In genomic region chr3:188956839-188957489, GRCh38 we compare ENCODE assay signal across 9 cellular contexts.
DNase-seq lines count a peak whose midpoint lies in the region; ATAC-seq and TF ChIP-seq lines count a peak whose summit lies in the region.
"Had no signal": no experiment of that assay in that cellular context is flagged by ENCODE, and none has a peak within 500 bp of the region (broad histone marks: within the 10 kb centered on the region; RNA-seq: fewer than 3 reads in every experiment).

No MANE protein-coding gene starts in this region.

- no peak overlapping the region for H2BK120ac ChIP-seq in H9 (ENCODE audit: low read depth, low read length, poor library complexity, severe bottlenecking)

- no peak overlapping the region for H4K91ac ChIP-seq in H9 (ENCODE audit: insufficient read length, low read depth, low read length)

- H2BK20ac ChIP-seq in H9 (ENCODE audit: low read depth, low read length, poor library complexity, severe bottlenecking) = no peak overlapping the region

- H3K9me3 Mint-ChIP-seq in H9 = no peaks in the 10 kb centered on the region
- H3K9me3 Mint-ChIP-seq: IgD-negative memory B cell had no signal

- H3K27ac ChIP-seq in H9 (ENCODE audit: insufficient read length, low read depth, low read length) (no peak overlapping the region), colonic mucosa (no peak overlapping the region)

- H2BK15ac ChIP-seq in H9 (ENCODE audit: low read depth, low read length) = no peak overlapping the region

- H3K4me3 Mint-ChIP-seq in H9 = no peak overlapping the region
- H3K4me3 Mint-ChIP-seq: IgD-negative memory B cell had no signal

- no peak overlapping the region for H3T11ph ChIP-seq in H9 (ENCODE audit: low read length)

- H3K4me3 ChIP-seq in NT2/D1 (ENCODE audit: insufficient read length, low read depth) (no peak overlapping the region), colonic mucosa (no peak overlapping the region)

- intact Hi-C loops in colonic mucosa (cut with DNase I) = loop anchor here (2.0 to 10.0 kb wide), 2 partner anchors 902 to 1216 kb away; no protein-coding TSS in a partner anchor

- ATAC-seq in HG03378 (IDR thresholded peaks at IDR 0.05; ENCODE audit: unreplicated experiment) (no peak), HG03280 (IDR thresholded peaks at IDR 0.05; ENCODE audit: unreplicated experiment) (no peak)

- H3K18ac ChIP-seq in H9 (ENCODE audit: insufficient read length, low read depth, low read length) = no peak overlapping the region

- H3K14ac ChIP-seq in H9 (ENCODE audit: insufficient read depth, low read length) = no peak overlapping the region

- H2BK5ac ChIP-seq in H9 (ENCODE audit: insufficient read length, low read length) = no peak overlapping the region

- no peak overlapping the region for H2AK5ac ChIP-seq in H9 (ENCODE audit: insufficient read length, low read length)

- H3K9me3 ChIP-seq in H9 (ENCODE audit: control insufficient read depth, low read depth, low read length) (no peaks in the 10 kb centered on the region), NT2/D1 (ENCODE audit: insufficient read depth, low read length) (no peaks in the 10 kb centered on the region), colonic mucosa (no peaks in the 10 kb centered on the region)

- peaks cover 5 to 6% of the 10 kb centered on the region in 2 experiments for H3K4me1 Mint-ChIP-seq in H9

- H3K79me1 ChIP-seq in H9 (ENCODE audit: insufficient read depth, low read depth, low read length, poor library complexity, severe bottlenecking) = no peaks in the 10 kb centered on the region

- H3K23me2 ChIP-seq in H9 (ENCODE audit: insufficient read length, low read depth, low read length, poor library complexity, severe bottlenecking) = no peaks in the 10 kb centered on the region

- no peaks in the 10 kb centered on the region for H3K4me1 ChIP-seq in H9 (ENCODE audit: insufficient read depth, low read length)
- H3K4me1 ChIP-seq in NT2/D1 (ENCODE audit: insufficient read depth, insufficient read length) = no peaks in the 10 kb centered on the region
- H3K4me1 ChIP-seq in colonic mucosa = no peaks in the 10 kb centered on the region

- H3K36me3 ChIP-seq in NT2/D1 (ENCODE audit: insufficient read depth, insufficient read length, low read length) = no peaks in the 10 kb centered on the region
- no peaks in the 10 kb centered on the region for H3K36me3 ChIP-seq in colonic mucosa

- H3K27ac Mint-ChIP-seq in H9 = no peak overlapping the region
- H3K27ac Mint-ChIP-seq: IgD-negative memory B cell had no signal

- no peak overlapping the region for H3K23ac ChIP-seq in H9 (ENCODE audit: insufficient read length, low read depth, low read length)

- H4K20me1 ChIP-seq in H9 (ENCODE audit: control insufficient read depth, insufficient read depth, insufficient read length) = no peaks in the 10 kb centered on the region

- peak; percentile 75 for DNase-seq in CD1c-positive myeloid dendritic cell (ENCODE audit: extremely low spot score)
- no peak for DNase-seq in H9
- peak; percentile 58 for DNase-seq in NT2/D1 (ENCODE audit: low read depth, low spot score)
- no peak for DNase-seq in colonic mucosa
- peak; percentile 71 to 75 for DNase-seq in lung microvascular endothelial cell (ENCODE audit: low read depth in 2 of 2)
- no peak for DNase-seq in T1000 (lab: John Stamatoyannopoulos, UW)

- H3K79me2 ChIP-seq in H9 (ENCODE audit: insufficient read depth, low read length) = no peaks in the 10 kb centered on the region

- H3K36me3 Mint-ChIP-seq in H9 (ENCODE audit: insufficient read depth in 1 of 3, low read depth in 3 of 3) = no peaks in the 10 kb centered on the region
- H3K36me3 Mint-ChIP-seq: IgD-negative memory B cell had no signal

- WGBS in H9 (ENCODE audit: extremely low coverage, insufficient read length, low lambda C conversion rate) = no CpG with 5 or more reads among the region's 8 CpGs

- no peak overlapping the region for H2BK12ac ChIP-seq in H9 (ENCODE audit: insufficient read length, low read depth, low read length)

- H3K56ac ChIP-seq in H9 (ENCODE audit: insufficient read length, low read depth, low read length) = no peak overlapping the region

- H4K5ac ChIP-seq in H9 (ENCODE audit: insufficient read length, low read depth, low read length) = no peak overlapping the region

- TF ChIP-seq CTCF in H9 (conservative IDR thresholded peaks at IDR 0.05) (peak; percentile 89), colonic mucosa (IDR thresholded peaks at IDR 0.05) (peak; percentile 80)

- H2AFZ ChIP-seq in H9 (ENCODE audit: low read length) = no peak overlapping the region

- H4K8ac ChIP-seq in H9 (replicated peaks; ENCODE audit: insufficient read length, low read depth, low read length) = no peak overlapping the region

- H3K27me3 ChIP-seq in H9 (ENCODE audit: insufficient read depth, low read length) (no peaks in the 10 kb centered on the region), NT2/D1 (ENCODE audit: insufficient read depth, insufficient read length) (no peaks in the 10 kb centered on the region), colonic mucosa (no peaks in the 10 kb centered on the region)

- H3K9ac ChIP-seq in H9 (ENCODE audit: extremely low read depth, insufficient read length, low read length) (no peak overlapping the region), NT2/D1 (ENCODE audit: insufficient read length, low read depth) (no peak overlapping the region), colonic mucosa (ENCODE audit: low read depth in 2 of 2, low read length in 2 of 2) (no peak overlapping the region)

- H3K4ac ChIP-seq in H9 (ENCODE audit: low read depth, low read length) = no peak overlapping the region

- H3K4me2 ChIP-seq in H9 (ENCODE audit: insufficient read depth, insufficient read length, low read length) = no peak overlapping the region

- no peaks in the 10 kb centered on the region for H3K27me3 Mint-ChIP-seq in H9 (ENCODE audit: low read depth)
- H3K27me3 Mint-ChIP-seq: IgD-negative memory B cell had no signal

Comparison
In these comparisons a context has a peak if more than half of its experiments do, and no peak if none do; other contexts are left out.
1. DNase-seq: peak in CD1c-positive myeloid dendritic cell (single experiment), NT2/D1 (single experiment) and lung microvascular endothelial cell (2 of 2); none in H9 (single experiment), colonic mucosa (single experiment) and T1000 (single experiment).